Comparison of ENCODE assay signal across 2 cellular contexts in genomic region chr12:120227233-120228040, GRCh38.
TF ChIP-seq lines count a peak whose summit lies in the region.

No MANE protein-coding gene starts in this region.

TF ChIP-seq in SK-N-SH, 30 proteins besides CTCF, POLR2A, EP300 and RAD21 (continued from another document):
- TF ChIP-seq SIN3A (IDR thresholded peaks at IDR 0.05; ENCODE audit: borderline replicate concordance, low read depth, low read length) = no peak
- no peak for TF ChIP-seq MAX (IDR thresholded peaks at IDR 0.05; ENCODE audit: low read depth)
- no peak for TF ChIP-seq NRF1 (IDR thresholded peaks at IDR 0.05; ENCODE audit: low read depth, low read length)

TF ChIP-seq in SK-N-SH treated with all-trans-retinoic acid at 6 μM for 48 hours, 23 proteins besides CTCF, POLR2A, EP300 and RAD21 (continued from another document):
- TF ChIP-seq ZFP3 (CRISPR knock-in tag; IDR thresholded peaks at IDR 0.05) (no peak), ZC3H10 (CRISPR knock-in tag; IDR thresholded peaks at IDR 0.05) (no peak), ZNF8 (CRISPR knock-in tag; IDR thresholded peaks at IDR 0.05) (no peak), ZNF565 (CRISPR knock-in tag; conservative IDR thresholded peaks at IDR 0.05; ENCODE audit: low read depth) (no peak), ARNTL (CRISPR knock-in tag; IDR thresholded peaks at IDR 0.05; ENCODE audit: borderline replicate concordance, low read depth) (no peak), PATZ1 (CRISPR knock-in tag; IDR thresholded peaks at IDR 0.05; ENCODE audit: borderline replicate concordance) (no peak), ESRRG (CRISPR knock-in tag; IDR thresholded peaks at IDR 0.05) (no peak), GLIS3 (CRISPR knock-in tag; IDR thresholded peaks at IDR 0.05) (no peak), TOX (CRISPR knock-in tag; IDR thresholded peaks at IDR 0.05; ENCODE audit: borderline replicate concordance) (no peak), ZFP30 (CRISPR knock-in tag; IDR thresholded peaks at IDR 0.05) (no peak), RARB (CRISPR knock-in tag; IDR thresholded peaks at IDR 0.05) (no peak), OSR1 (CRISPR knock-in tag; IDR thresholded peaks at IDR 0.05) (no peak)
